1 cellular context compared by ENCODE assay signal in the genomic region with DNA sequence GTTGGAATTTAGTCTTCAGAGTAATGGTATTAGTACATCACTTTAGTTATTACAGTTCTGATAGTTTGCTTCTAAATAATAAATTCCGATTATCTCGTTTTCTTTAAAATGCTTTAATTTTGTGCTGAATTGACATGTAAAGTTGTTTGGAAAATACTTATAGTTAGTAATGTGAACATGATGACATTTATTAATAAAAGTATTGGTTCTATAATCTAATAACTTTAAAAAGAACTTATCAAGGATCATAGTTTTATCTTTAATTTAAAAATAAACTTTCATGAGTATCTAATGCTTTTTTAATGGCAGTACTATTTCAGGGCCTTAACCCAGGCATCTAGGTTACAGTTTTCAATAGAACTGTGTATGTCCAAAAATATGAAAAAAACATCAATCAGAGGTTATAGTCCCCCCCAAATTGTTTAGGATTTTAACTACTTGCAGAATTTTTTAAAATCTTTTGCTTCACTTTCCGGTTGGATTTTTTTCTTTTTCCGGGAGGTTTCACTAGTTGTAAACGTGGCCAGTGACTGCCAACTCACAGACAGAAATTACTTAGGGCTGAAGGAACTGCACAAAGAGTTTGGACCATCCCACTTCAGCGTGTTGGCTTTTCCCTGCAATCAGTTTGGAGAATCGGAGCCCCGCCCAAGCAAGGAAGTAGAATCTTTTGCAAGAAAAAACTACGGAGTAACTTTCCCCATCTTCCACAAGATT.
TF ChIP-seq lines count a peak whose summit lies in the region.

No MANE protein-coding gene starts in this region.

TF ChIP-seq in SK-N-SH, 30 proteins besides CTCF, POLR2A, EP300 and RAD21 (continued from another document):
- no peak for TF ChIP-seq REST (IDR thresholded peaks at IDR 0.05; ENCODE audit: low read depth, low read length)
- TF ChIP-seq TAF1 (IDR thresholded peaks at IDR 0.05; ENCODE audit: borderline replicate concordance, low read depth, low read length), result peak; percentile 91
- no peak for TF ChIP-seq TCF12 (IDR thresholded peaks at IDR 0.05)
- peak; percentile 70; the same call in 1 of the 2 replicates for TF ChIP-seq SIN3A (IDR thresholded peaks at IDR 0.05; ENCODE audit: borderline replicate concordance, low read depth, low read length)
- no peak for TF ChIP-seq NRF1 (IDR thresholded peaks at IDR 0.05; ENCODE audit: low read depth, low read length)
- TF ChIP-seq, protein P1, sequence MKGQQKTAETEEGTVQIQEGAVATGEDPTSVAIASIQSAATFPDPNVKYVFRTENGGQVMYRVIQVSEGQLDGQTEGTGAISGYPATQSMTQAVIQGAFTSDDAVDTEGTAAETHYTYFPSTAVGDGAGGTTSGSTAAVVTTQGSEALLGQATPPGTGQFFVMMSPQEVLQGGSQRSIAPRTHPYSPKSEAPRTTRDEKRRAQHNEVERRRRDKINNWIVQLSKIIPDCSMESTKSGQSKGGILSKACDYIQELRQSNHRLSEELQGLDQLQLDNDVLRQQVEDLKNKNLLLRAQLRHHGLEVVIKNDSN (IDR thresholded peaks at IDR 0.05; ENCODE audit: borderline replicate concordance, low read depth), result no peak
